ENCODE assay signal across 8 cellular contexts in genomic region chr4:174282836-174283506, GRCh38. TPM values are rescaled to one million over a fixed set of nuclear protein-coding genes. Genes with fewer than 3 reads are reported as not detected.
DNase-seq lines count a peak whose midpoint lies in the region; ATAC-seq, FAIRE-seq and TF ChIP-seq lines count a peak whose summit lies in the region.

No MANE protein-coding gene starts in this region.

- H3K27ac ChIP-seq in adipose tissue (ENCODE audit: low read depth, low read length) = peak overlapping the region; percentile 79
- peak overlapping the region; percentile 99 for H3K27ac ChIP-seq in cardiac muscle cell
- H3K27ac ChIP-seq in pancreas = peak overlapping the region; percentile 92 to 98 (median 96)
- H3K27ac ChIP-seq in tibial artery = peak overlapping the region; percentile 89 to 96

- ATAC-seq in HG02852 (IDR thresholded peaks at IDR 0.05; ENCODE audit: unreplicated experiment) (peak; percentile 97), pancreas (peak; percentile 94 to 99 (median 96))

- H3K9me3 ChIP-seq in cardiac muscle cell (ENCODE audit: low read depth) (no peaks in the 10 kb centered on the region), pancreas (no peaks in the 10 kb centered on the region), tibial artery (no peaks in the 10 kb centered on the region)

- intact Hi-C loops in pancreas (cut with DNase I) = no loop called here
- intact Hi-C loops in tibial artery (cut with DNase I; ENCODE audit: low total_unique reads) = no loop called here

- WGBS in adipose tissue, 3 donors = 1 to 2% (median 1%) methylated on average over 22 of the region's 22 CpGs
- WGBS in pancreas, 2 donors = 0 to 1% methylated on average over 22 of the region's 22 CpGs

- H3K27me3 ChIP-seq in cardiac muscle cell (no peaks in the 10 kb centered on the region), pancreas (no peaks in the 10 kb centered on the region), tibial artery (no peaks in the 10 kb centered on the region)

- peak; percentile 97 for FAIRE-seq in pancreas (lab: Jason Lieb, UNC)

- peak overlapping the region; percentile 86 for H3K4me3 ChIP-seq in GM12875 (ENCODE audit: low read depth, low read length)
- H3K4me3 ChIP-seq in cardiac muscle cell = peak overlapping the region; percentile 89
- peak overlapping the region; percentile 60 to 76 (median 74) for H3K4me3 ChIP-seq in pancreas
- peak overlapping the region; percentile 61 to 69 for H3K4me3 ChIP-seq in tibial artery

- no peak for TF ChIP-seq CTCF in GM12875 (IDR thresholded peaks at IDR 0.05; ENCODE audit: borderline replicate concordance, insufficient read depth, low read depth, low read length)
- no peak for TF ChIP-seq CTCF in cardiac muscle cell (IDR thresholded peaks at IDR 0.05; ENCODE audit: low read depth, low read length)
- TF ChIP-seq CTCF in pancreas (IDR thresholded peaks at IDR 0.05) = no peak
- no peak for TF ChIP-seq CTCF in tibial artery (IDR thresholded peaks at IDR 0.05)

- H3K4me1 ChIP-seq in cardiac muscle cell (ENCODE audit: low read depth) = peaks cover 13% of the 10 kb centered on the region
- peaks cover 14 to 28% (median 23%) of the 10 kb centered on the region in 3 donors for H3K4me1 ChIP-seq in pancreas
- peaks cover 5 to 41% (median 18%) of the 10 kb centered on the region in 4 donors for H3K4me1 ChIP-seq in tibial artery

- H3K36me3 ChIP-seq in cardiac muscle cell = no peaks in the 10 kb centered on the region
- no peaks in the 10 kb centered on the region for H3K36me3 ChIP-seq in pancreas
- H3K36me3 ChIP-seq in tibial artery = no peaks in the 10 kb centered on the region

- peak; percentile 79 for DNase-seq in NCI-H1436 (lab: John Stamatoyannopoulos, UW)
- peak; percentile 76 for DNase-seq in T follicular helper cell (ENCODE audit: low read depth)
- peak; percentile 89 to 96 for DNase-seq in cardiac muscle cell (ENCODE audit: low read depth in 1 of 2, low spot score in 1 of 2)
- DNase-seq in pancreas = peak; percentile 48 to 83 (median 68)
- peak; percentile 86 to 88 for DNase-seq in tibial artery

RNA-seq across cellular contexts. Expression of gene FBXO8, which starts 0.5 kb away (rescaled TPM):
- 10 to 100 TPM; 10.7 to 30.7 (median 16.2) TPM for polyA plus RNA-seq in adipose tissue
- 17.5 and 18.1 TPM in 2 replicates for total RNA-seq in cardiac muscle cell
- polyA plus RNA-seq in cardiac muscle cell = 23.5 and 25.8 TPM in 2 replicates
- 10 to 100 TPM in 3 of 6 donors, 1 to 10 TPM in 3; 8.1 to 16.9 (median 10.4) TPM for total RNA-seq in pancreas
- polyA plus RNA-seq in pancreas = 10 to 100 TPM in 1 of 2 donors, 1 to 10 TPM in 1; 6.7 to 12.5 TPM

RNA-seq across cellular contexts. Expression of gene CEP44, which starts 0.7 kb away (rescaled TPM):
- polyA plus RNA-seq in adipose tissue = 1 to 10 TPM; 3.4 to 8.8 (median 4.5) TPM
- 13.3 and 23.6 TPM in 2 replicates for total RNA-seq in cardiac muscle cell
- 7.1 and 20.1 TPM in 2 replicates for polyA plus RNA-seq in cardiac muscle cell
- 1 to 10 TPM; 3.4 to 9.7 (median 5.9) TPM for total RNA-seq in pancreas
- polyA plus RNA-seq in pancreas = 1 to 10 TPM; 3.8 to 6.1 TPM

Comparison
In these comparisons a context has a peak if more than half of its experiments do, and no peak if none do; other contexts are left out.
1. Peak in every context shown above with its lines: DNase-seq, ATAC-seq, H3K4me3 ChIP-seq and H3K27ac ChIP-seq.